ENCODE assay signal across 24 cellular contexts in genomic region chr12:109494348-109494881, GRCh38. TPM values are rescaled to one million over a fixed set of nuclear protein-coding genes. Genes with fewer than 3 reads are reported as not detected.
A peak's percentile ranks its signal among the peaks of the same experiment; 100 is the strongest.
DNase-seq lines count a peak whose midpoint lies in the region; ATAC-seq and TF ChIP-seq lines count a peak whose summit lies in the region.
"Had no signal": no experiment of that assay in that cellular context is flagged by ENCODE, and none has a peak within 500 bp of the region (broad histone marks: within the 10 kb centered on the region; RNA-seq: fewer than 3 reads in every experiment).

No MANE protein-coding gene starts in this region.

- H3K27ac ChIP-seq in PC-3 (ENCODE audit: low read length) = no peak overlapping the region
- H3K27ac ChIP-seq: 22Rv1, HL-60, RWPE1 had no signal

- no peaks in the 10 kb centered on the region for H3F3A ChIP-seq in PC-3 (ENCODE audit: low read length, unreplicated experiment)

- H3K36me3 ChIP-seq in PC-3 (ENCODE audit: low read depth, low read length) = peaks cover 44% of the 10 kb centered on the region

- intact Hi-C loops in activated CD8-positive, alpha-beta T cell treated with anti-CD3 and anti-CD28 coated beads for 36 hours (cut with micrococcal nuclease) = no loop called here
- intact Hi-C loops in PC-3 (cut with micrococcal nuclease) = loop anchor here (5.0 kb wide), 1 partner anchor 62 kb away; no protein-coding TSS in a partner anchor

- DNase-seq in activated CD8-positive, alpha-beta T cell treated with anti-CD3 and anti-CD28 coated beads for 36 hours = no peak
- no peak for DNase-seq in activated CD8-positive, alpha-beta T cell treated with anti-CD3 and anti-CD28 coated beads, Interleukin-2, amount 10 ng/mL, durations not matched to agents 7 days and 5 days
- peak; percentile 56 for DNase-seq in PC-3
- DNase-seq in immature natural killer cell = no peak
- DNase-seq in stimulated activated naive B cell treated with anti-CD40 and anti-IgM and Interleukin-4, amounts not matched to agents 10 μg/mL and 1 μg/mL and 100 μg/mL, for 72 hours = no peak
- DNase-seq in NCI-H2227 treated with DMSO at 0.1 percent for 48 hours (lab: John Stamatoyannopoulos, UW) = no peak
- DNase-seq: BE2C; CD8-positive, alpha-beta memory T cell; DMS79 treated with DMSO at 0.1 percent for 48 hours; GOT3; HCEC 1CT; Karpas-422; MV-4-11; NCI-H1105; NCI-H1436 treated with DMSO at 0.1 percent for 48 hours; NCI-H187 treated with DMSO at 0.1 percent for 48 hours; NCI-H446 treated with DMSO at 0.1 percent for 48 hours; NCI-H526; SHP77 had no signal

- TF ChIP-seq CTCF in activated CD8-positive, alpha-beta T cell treated with anti-CD3 and anti-CD28 coated beads for 36 hours (IDR thresholded peaks at IDR 0.05) = no peak
- no peak for TF ChIP-seq CTCF in PC-3 (conservative IDR thresholded peaks at IDR 0.05; ENCODE audit: low read depth, low read length)

- H3K4me1 Mint-ChIP-seq in activated CD8-positive, alpha-beta T cell treated with anti-CD3 and anti-CD28 coated beads for 36 hours (ENCODE audit: low read depth) = peaks cover 5% of the 10 kb centered on the region
- H3K4me1 Mint-ChIP-seq in activated CD8-positive, alpha-beta T cell treated with anti-CD3 and anti-CD28 coated beads, Interleukin-2, amount 10 ng/mL, durations not matched to agents 7 days and 5 days (ENCODE audit: low read depth) = peaks cover 12% of the 10 kb centered on the region
- peaks cover 27 to 28% of the 10 kb centered on the region in 2 donors for H3K4me1 Mint-ChIP-seq in immature natural killer cell
- H3K4me1 Mint-ChIP-seq in stimulated activated naive B cell treated with anti-CD40 and anti-IgM and Interleukin-4, amounts not matched to agents 10 μg/mL and 1 μg/mL and 100 μg/mL, for 72 hours = no peaks in the 10 kb centered on the region
- H3K4me1 Mint-ChIP-seq: CD14-positive monocyte; CD8-positive, alpha-beta memory T cell had no signal

- no peak overlapping the region for H3K4me2 ChIP-seq in PC-3 (ENCODE audit: low read length)

- POLR2A ChIA-PET in activated CD8-positive, alpha-beta T cell treated with anti-CD3 and anti-CD28 coated beads for 36 hours (lab: Charles Lee) = interaction anchor here (2.1 kb wide), 1 partner anchor 17 kb away, joined by 6 read pairs; the partner anchor contains the start of genes KCTD10 and UBE3B
- POLR2A ChIA-PET in activated CD8-positive, alpha-beta T cell treated with anti-CD3 and anti-CD28 coated beads, Interleukin-2, amount 10 ng/mL, durations not matched to agents 7 days and 5 days (lab: Charles Lee) = no interaction called here
- POLR2A ChIA-PET in PC-3 (lab: Charles Lee; ENCODE audit: unreplicated experiment) = no interaction called here

- H4K20me1 ChIP-seq in PC-3 (ENCODE audit: low read length) = no peaks in the 10 kb centered on the region

- CTCF ChIA-PET in activated CD8-positive, alpha-beta T cell treated with anti-CD3 and anti-CD28 coated beads for 36 hours (lab: Charles Lee) = interaction anchor here (0.5 to 1.4 kb wide), 6 partner anchors 62 to 281 kb away, joined by 3 to 5 read pairs (median 3); no protein-coding TSS in a partner anchor
- CTCF ChIA-PET in activated CD8-positive, alpha-beta T cell treated with anti-CD3 and anti-CD28 coated beads, Interleukin-2, amount 10 ng/mL, durations not matched to agents 7 days and 5 days (lab: Charles Lee) = interaction anchor here (0.7 to 2.8 kb wide), 4 partner anchors 17 to 61 kb away, joined by 3 to 8 read pairs (median 6); partner anchors contain the start of genes KCTD10 and UBE3B
- CTCF ChIA-PET in PC-3 (lab: Charles Lee) = interaction anchor here (0.6 to 1.7 kb wide), 3 partner anchors 9 to 66 kb away, joined by 3 to 8 read pairs (median 3); no protein-coding TSS in a partner anchor

- ATAC-seq in activated CD8-positive, alpha-beta T cell treated with anti-CD3 and anti-CD28 coated beads for 36 hours = no peak
- ATAC-seq in activated CD8-positive, alpha-beta T cell treated with anti-CD3 and anti-CD28 coated beads, Interleukin-2, amount 10 ng/mL, durations not matched to agents 7 days and 5 days = no peak
- ATAC-seq in PC-3 (peak; percentile 93), HG03520 (IDR thresholded peaks at IDR 0.05; ENCODE audit: unreplicated experiment) (no peak)
- no peak for ATAC-seq in stimulated activated naive B cell treated with anti-CD40 and anti-IgM and Interleukin-4, amounts not matched to agents 10 μg/mL and 1 μg/mL and 100 μg/mL, for 72 hours (replicated peaks)

- no peaks in the 10 kb centered on the region for H3K9me2 ChIP-seq in PC-3 (replicated peaks; ENCODE audit: low read length)

- no peak overlapping the region for H2AFZ ChIP-seq in PC-3 (ENCODE audit: low read length)

- no peak overlapping the region for H3K9ac ChIP-seq in PC-3 (ENCODE audit: low read length)

- H3K9me3 Mint-ChIP-seq in activated CD8-positive, alpha-beta T cell treated with anti-CD3 and anti-CD28 coated beads for 36 hours = no peaks in the 10 kb centered on the region
- no peaks in the 10 kb centered on the region for H3K9me3 Mint-ChIP-seq in activated CD8-positive, alpha-beta T cell treated with anti-CD3 and anti-CD28 coated beads, Interleukin-2, amount 10 ng/mL, durations not matched to agents 7 days and 5 days (ENCODE audit: insufficient read depth)
- peaks cover 0 to 2% (median 0%) of the 10 kb centered on the region in 6 donors for H3K9me3 Mint-ChIP-seq in immature natural killer cell
- H3K9me3 Mint-ChIP-seq in stimulated activated naive B cell treated with anti-CD40 and anti-IgM and Interleukin-4, amounts not matched to agents 10 μg/mL and 1 μg/mL and 100 μg/mL, for 72 hours = no peaks in the 10 kb centered on the region
- H3K9me3 Mint-ChIP-seq: CD8-positive, alpha-beta memory T cell had no signal

- H3K4me3 ChIP-seq in PC-3 (ENCODE audit: low read length) = no peak overlapping the region

- H3K4me3 Mint-ChIP-seq in activated CD8-positive, alpha-beta T cell treated with anti-CD3 and anti-CD28 coated beads for 36 hours = no peak overlapping the region
- no peak overlapping the region for H3K4me3 Mint-ChIP-seq in activated CD8-positive, alpha-beta T cell treated with anti-CD3 and anti-CD28 coated beads, Interleukin-2, amount 10 ng/mL, durations not matched to agents 7 days and 5 days
- H3K4me3 Mint-ChIP-seq in immature natural killer cell = peak overlapping the region in 2 of 5 donors; percentile 21 to 71
- no peak overlapping the region for H3K4me3 Mint-ChIP-seq in stimulated activated naive B cell treated with anti-CD40 and anti-IgM and Interleukin-4, amounts not matched to agents 10 μg/mL and 1 μg/mL and 100 μg/mL, for 72 hours
- H3K4me3 Mint-ChIP-seq: CD14-positive monocyte; CD8-positive, alpha-beta memory T cell had no signal

- peak overlapping the region; percentile 18 for H3K27ac Mint-ChIP-seq in activated CD8-positive, alpha-beta T cell treated with anti-CD3 and anti-CD28 coated beads for 36 hours
- no peak overlapping the region for H3K27ac Mint-ChIP-seq in activated CD8-positive, alpha-beta T cell treated with anti-CD3 and anti-CD28 coated beads, Interleukin-2, amount 10 ng/mL, durations not matched to agents 7 days and 5 days
- peak overlapping the region; percentile 45 to 95 (median 89) for H3K27ac Mint-ChIP-seq in immature natural killer cell
- H3K27ac Mint-ChIP-seq in stimulated activated naive B cell treated with anti-CD40 and anti-IgM and Interleukin-4, amounts not matched to agents 10 μg/mL and 1 μg/mL and 100 μg/mL, for 72 hours = peak overlapping the region; percentile 51

- no TSS peak for BruUV-seq in PC-3 (replicated peaks; lab: Mats Ljungman, UMichigan)

- no peaks in the 10 kb centered on the region for H3K27me3 ChIP-seq in PC-3 (ENCODE audit: low read length)
- H3K27me3 ChIP-seq: BE2C had no signal

- H3K4me1 ChIP-seq in PC-3 (ENCODE audit: insufficient read depth, low read length) = no peaks in the 10 kb centered on the region
- H3K4me1 ChIP-seq: BE2C had no signal

- H3K36me3 Mint-ChIP-seq in activated CD8-positive, alpha-beta T cell treated with anti-CD3 and anti-CD28 coated beads for 36 hours (ENCODE audit: low read depth) = peaks cover 34% of the 10 kb centered on the region
- peaks cover 41% of the 10 kb centered on the region for H3K36me3 Mint-ChIP-seq in activated CD8-positive, alpha-beta T cell treated with anti-CD3 and anti-CD28 coated beads, Interleukin-2, amount 10 ng/mL, durations not matched to agents 7 days and 5 days (ENCODE audit: low read depth)
- H3K36me3 Mint-ChIP-seq in immature natural killer cell = peaks cover 21 to 52% (median 29%) of the 10 kb centered on the region in 3 donors
- H3K36me3 Mint-ChIP-seq in stimulated activated naive B cell treated with anti-CD40 and anti-IgM and Interleukin-4, amounts not matched to agents 10 μg/mL and 1 μg/mL and 100 μg/mL, for 72 hours = peaks cover 49 to 65% of the 10 kb centered on the region in 2 donors

- H3K27me3 Mint-ChIP-seq in activated CD8-positive, alpha-beta T cell treated with anti-CD3 and anti-CD28 coated beads for 36 hours = no peaks in the 10 kb centered on the region
- no peaks in the 10 kb centered on the region for H3K27me3 Mint-ChIP-seq in activated CD8-positive, alpha-beta T cell treated with anti-CD3 and anti-CD28 coated beads, Interleukin-2, amount 10 ng/mL, durations not matched to agents 7 days and 5 days (ENCODE audit: low read depth)
- H3K27me3 Mint-ChIP-seq in immature natural killer cell (ENCODE audit: low read depth in 3 of 3) = peaks cover 0 to 3% (median 0%) of the 10 kb centered on the region in 3 donors
- H3K27me3 Mint-ChIP-seq in stimulated activated naive B cell treated with anti-CD40 and anti-IgM and Interleukin-4, amounts not matched to agents 10 μg/mL and 1 μg/mL and 100 μg/mL, for 72 hours = no peaks in the 10 kb centered on the region

- H3K79me2 ChIP-seq in PC-3 (ENCODE audit: low read length) = no peaks in the 10 kb centered on the region

- no peaks in the 10 kb centered on the region for H3K9me3 ChIP-seq in PC-3 (ENCODE audit: low read length)
- H3K9me3 ChIP-seq: BE2C had no signal

RNA-seq across cellular contexts. Expression of gene UBE3B, which starts 17.0 kb away (rescaled TPM):
- 10 to 100 TPM; 22.5 to 24.9 TPM for total RNA-seq in activated CD8-positive, alpha-beta T cell treated with anti-CD3 and anti-CD28 coated beads for 36 hours
- 10 to 100 TPM; 32.0 to 34.1 TPM for total RNA-seq in activated CD8-positive, alpha-beta T cell treated with anti-CD3 and anti-CD28 coated beads, Interleukin-2, amount 10 ng/mL, durations not matched to agents 7 days and 5 days
- total RNA-seq in PC-3 (2014; rRNA removed) = 25.7 and 35.6 TPM in 2 replicates
- 10 to 100 TPM; 25.3 to 41.2 (median 34.2) TPM for polyA plus RNA-seq in immature natural killer cell

RNA-seq across cellular contexts. Expression of gene KCTD10, which starts 17.3 kb away (rescaled TPM):
- total RNA-seq in activated CD8-positive, alpha-beta T cell treated with anti-CD3 and anti-CD28 coated beads for 36 hours = 10 to 100 TPM; 37.4 to 38.2 TPM
- 10 to 100 TPM; 35.7 to 38.8 TPM for total RNA-seq in activated CD8-positive, alpha-beta T cell treated with anti-CD3 and anti-CD28 coated beads, Interleukin-2, amount 10 ng/mL, durations not matched to agents 7 days and 5 days
- total RNA-seq in PC-3 (2014; rRNA removed) = 42.3 and 58.1 TPM in 2 replicates
- polyA plus RNA-seq in immature natural killer cell = 100 to 1,000 TPM in 2 of 3 donors, 10 to 100 TPM in 1; 59.7 to 204 (median 127) TPM
